8 cellular contexts compared by ENCODE assay signal in the genomic region with DNA sequence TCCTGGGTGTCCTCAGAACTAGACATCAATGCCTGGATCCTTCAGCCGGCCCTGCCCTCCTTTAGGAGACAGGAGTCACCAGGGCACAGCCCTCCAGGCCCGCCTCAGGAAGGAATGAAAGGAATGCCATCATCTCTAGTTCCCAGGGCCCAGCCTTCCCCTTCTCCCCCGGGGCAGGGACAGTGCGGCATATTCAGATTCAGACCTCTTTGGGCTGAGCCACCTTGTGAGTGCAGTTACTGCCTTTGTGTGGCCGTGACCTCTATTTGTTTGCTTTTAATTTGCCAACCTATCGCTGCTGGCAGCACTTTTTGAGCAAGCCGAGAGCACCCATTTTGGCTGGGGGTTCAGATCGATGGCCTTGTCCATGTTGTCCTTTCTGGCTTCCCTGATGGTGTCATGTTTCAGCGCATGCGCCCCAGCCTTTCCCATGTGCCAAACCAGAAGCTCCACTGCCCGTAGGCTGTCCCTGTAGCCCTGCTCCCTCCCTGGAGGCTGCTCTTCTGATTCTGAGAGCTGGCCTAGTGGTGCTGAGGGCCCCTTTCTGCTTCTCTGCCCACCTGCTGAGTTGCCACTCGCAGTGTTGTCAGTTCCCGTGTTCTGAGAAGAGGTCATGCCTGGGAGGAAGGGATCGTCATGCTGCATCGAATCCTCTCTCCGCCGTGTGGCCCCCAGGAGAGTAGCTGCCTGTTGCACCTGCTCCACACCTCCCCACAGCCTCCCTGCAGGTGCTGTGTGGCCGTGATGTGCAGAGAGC. TPM values are rescaled to one million over a fixed set of nuclear protein-coding genes. Genes with fewer than 3 reads are reported as not detected.
DNase-seq lines count a peak whose midpoint lies in the region; ATAC-seq and TF ChIP-seq lines count a peak whose summit lies in the region.

No MANE protein-coding gene starts in this region.

- H3K36me3 ChIP-seq in gastroesophageal sphincter, result peaks cover 0 to 96% of the 10 kb centered on the region in 2 donors
- peaks cover 2 to 3% of the 10 kb centered on the region in 2 donors for H3K36me3 ChIP-seq in prostate gland

- no peak for TF ChIP-seq CTCF in gastroesophageal sphincter (IDR thresholded peaks at IDR 0.05)
- no peak for TF ChIP-seq CTCF in prostate gland (IDR thresholded peaks at IDR 0.05)

- DNase-seq in GM03348 (ENCODE audit: low spot score) (peak; percentile 56), NCI-H526 (lab: John Stamatoyannopoulos, UW) (peak; percentile 76 to 87), prostate gland (ENCODE audit: low spot score) (peak; percentile 85), head of caudate nucleus (no peak)

- peaks cover 0 to 14% (median 5%) of the 10 kb centered on the region in 3 donors for H3K4me1 ChIP-seq in gastroesophageal sphincter
- H3K4me1 ChIP-seq in prostate gland (replicated peaks), result peaks cover 4% of the 10 kb centered on the region

- H3K27ac ChIP-seq in gastroesophageal sphincter (peak overlapping the region in 3 of 4 donors; percentile 45 to 62 (median 58)), prostate gland (peak overlapping the region; percentile 44 to 60)

- H3K4me3 ChIP-seq in gastroesophageal sphincter, result no peak overlapping the region
- no peak overlapping the region for H3K4me3 ChIP-seq in prostate gland

- no peak for TF ChIP-seq EP300 in gastroesophageal sphincter (IDR thresholded peaks at IDR 0.05)

- WGBS in gastroesophageal sphincter (ENCODE audit: low coverage in 1 of 2), 2 donors, result 27 to 51% methylated on average over 10 to 12 of the region's 18 CpGs
- 26% methylated on average over 18 of the region's 18 CpGs for WGBS in prostate gland

- no peaks in the 10 kb centered on the region for H3K27me3 ChIP-seq in gastroesophageal sphincter
- H3K27me3 ChIP-seq in prostate gland (replicated peaks; ENCODE audit: insufficient read depth), result no peaks in the 10 kb centered on the region

- ATAC-seq in gastroesophageal sphincter (peak; percentile 38), GM18873 (IDR thresholded peaks at IDR 0.05; ENCODE audit: low FRiP score, unreplicated experiment) (no peak), GM18502 (IDR thresholded peaks at IDR 0.05; ENCODE audit: poor library complexity, unreplicated experiment) (no peak), HG02588 (IDR thresholded peaks at IDR 0.05; ENCODE audit: unreplicated experiment) (no peak)

- TF ChIP-seq POLR2A in gastroesophageal sphincter (IDR thresholded peaks at IDR 0.05) (no peak), prostate gland (IDR thresholded peaks at IDR 0.05) (no peak)

- intact Hi-C loops in prostate gland (cut with DNase I) (no loop called here), head of caudate nucleus (cut with DNase I) (no loop called here)

- H3K9me3 ChIP-seq in gastroesophageal sphincter (no peaks in the 10 kb centered on the region), prostate gland (no peaks in the 10 kb centered on the region)

RNA-seq across cellular contexts. Expression of gene ANKRD23, which starts 10.9 kb away (rescaled TPM):
- total RNA-seq in gastroesophageal sphincter (1 to 10 TPM; 1.2 to 4.9 (median 3.1) TPM), prostate gland (10 to 100 TPM; 11.4 to 15.2 TPM)

RNA-seq across cellular contexts. Expression of gene CNNM3, which starts 16.9 kb away (rescaled TPM):
- total RNA-seq in gastroesophageal sphincter, result 10 to 100 TPM; 10.4 to 21.6 (median 18.9) TPM
- total RNA-seq in prostate gland, result 10 to 100 TPM; 29.7 to 29.8 TPM

RNA-seq across cellular contexts. Expression of gene ANKRD39, which starts 24.9 kb away (rescaled TPM):
- total RNA-seq in gastroesophageal sphincter, result 10 to 100 TPM; 13.3 to 20.4 (median 17.1) TPM
- total RNA-seq in prostate gland, result 10 to 100 TPM; 21.2 to 38.7 TPM

RNA-seq across cellular contexts. Expression of gene SEMA4C, which starts 37.0 kb away (rescaled TPM):
- 10 to 100 TPM; 58.7 to 66.6 (median 62.8) TPM for total RNA-seq in gastroesophageal sphincter
- 10 to 100 TPM; 35.8 to 45.9 TPM for total RNA-seq in prostate gland

Comparison
In these comparisons a context has a peak if more than half of its experiments do, and no peak if none do; other contexts are left out.
1. DNase-seq: peak in GM03348 (single experiment), NCI-H526 (2 of 2) and prostate gland (single experiment); none in head of caudate nucleus (0 of 42).